23 cellular contexts compared by ENCODE assay signal in the genomic region with DNA sequence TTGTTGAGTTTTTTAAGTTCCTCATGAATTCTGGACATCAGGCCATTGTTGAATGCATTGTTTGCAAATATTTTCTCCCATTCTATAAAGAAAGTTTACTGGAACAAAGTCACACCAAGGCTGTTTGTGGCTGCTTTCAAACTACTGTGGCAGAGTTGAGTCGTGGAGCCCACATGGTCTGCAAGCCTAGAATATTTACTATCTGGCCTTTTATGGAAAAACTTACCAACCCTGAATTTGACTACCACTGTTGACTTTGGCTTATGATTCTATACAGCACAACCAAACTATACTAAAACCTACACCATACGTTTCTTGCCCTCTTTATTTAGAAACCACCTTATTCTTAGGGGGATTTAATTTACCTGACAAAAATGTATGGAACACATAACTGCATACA.
"Had no signal": no experiment of that assay in that cellular context is flagged by ENCODE, and none has a peak within 500 bp of the region (broad histone marks: within the 10 kb centered on the region; RNA-seq: fewer than 3 reads in every experiment).

No MANE protein-coding gene starts in this region.

- H3K4me3 Mint-ChIP-seq: activated naive CD8-positive, alpha-beta T cell treated with anti-CD3 and anti-CD28 coated beads for 36 hours; activated T-cell treated with anti-CD3 and anti-CD28 coated beads, Interleukin-2, amount 50 U/mL, for 24 hours; activated T-helper 17 cell treated with anti-CD3 and anti-CD28 coated beads, Interleukin-2, amount 50 U/mL, for 72 hours; mesothelial cell of epicardium; natural killer cell treated with Interleukin-12 subunit alpha and Interleukin-12 subunit beta and Interleukin-15 and Interleukin-18, amount 100 ng/mL, for 72 hours; stimulated activated naive CD8-positive, alpha-beta T cell treated with anti-CD3 and anti-CD28 coated beads, Interleukin-15, amount 100 ng/mL, for 72 hours; T-cell; T-helper 2 cell treated with Interferon-gamma antibody and Interleukin-4, amounts not matched to agents 5 μg/mL and 100 μg/mL, for 36 hours had no signal

- DNase-seq: activated CD4-positive, alpha-beta T cell treated with anti-CD3 and anti-CD28 coated beads for 1 hour; activated naive CD4-positive, alpha-beta T cell; activated naive CD8-positive, alpha-beta T cell treated with anti-CD3 and anti-CD28 coated beads for 36 hours; activated T-cell treated with anti-CD3 and anti-CD28 coated beads, Interleukin-2, amount 50 U/mL, for 24 hours; amniotic stem cell; caudate nucleus; dermis blood vessel endothelial cell; effector CD8-positive, alpha-beta T cell; erythroblast; head of caudate nucleus; hypothalamus; left ventricle myocardium inferior; ovary; right cardiac atrium; stimulated activated CD4-positive, alpha-beta T cell treated with anti-CD3 and anti-CD28 coated beads, Interleukin-12 subunit alpha, Interleukin-12 subunit beta, amount 100 ng/mL, for 4 hours; stimulated activated naive CD8-positive, alpha-beta T cell treated with anti-CD3 and anti-CD28 coated beads, Interleukin-15, amount 100 ng/mL, for 72 hours; T-cell; WERI-Rb-1 had no signal

- H3K4me3 ChIP-seq: left ventricle myocardium inferior, ovary, tibial nerve had no signal

- H3K36me3 ChIP-seq: left ventricle myocardium inferior, ovary, tibial nerve, WERI-Rb-1 had no signal

- H3K9me3 ChIP-seq: left ventricle myocardium inferior, ovary, tibial nerve had no signal

- H3K36me3 Mint-ChIP-seq: activated naive CD8-positive, alpha-beta T cell treated with anti-CD3 and anti-CD28 coated beads for 36 hours; mesothelial cell of epicardium; natural killer cell treated with Interleukin-12 subunit alpha and Interleukin-12 subunit beta and Interleukin-15 and Interleukin-18, amount 100 ng/mL, for 72 hours; T-cell had no signal

- H3K27me3 Mint-ChIP-seq: stimulated activated naive CD8-positive, alpha-beta T cell treated with anti-CD3 and anti-CD28 coated beads, Interleukin-15, amount 100 ng/mL, for 72 hours had no signal

- H3K4me1 ChIP-seq: left ventricle myocardium inferior, tibial nerve had no signal

- H3K9me3 Mint-ChIP-seq: activated naive CD8-positive, alpha-beta T cell treated with anti-CD3 and anti-CD28 coated beads for 36 hours; activated T-cell treated with anti-CD3 and anti-CD28 coated beads, Interleukin-2, amount 50 U/mL, for 24 hours; activated T-helper 17 cell treated with anti-CD3 and anti-CD28 coated beads, Interleukin-2, amount 50 U/mL, for 72 hours; mesothelial cell of epicardium; natural killer cell treated with Interleukin-12 subunit alpha and Interleukin-12 subunit beta and Interleukin-15 and Interleukin-18, amount 100 ng/mL, for 72 hours; stimulated activated naive CD8-positive, alpha-beta T cell treated with anti-CD3 and anti-CD28 coated beads, Interleukin-15, amount 100 ng/mL, for 72 hours; T-cell; T-helper 2 cell treated with Interferon-gamma antibody and Interleukin-4, amounts not matched to agents 5 μg/mL and 100 μg/mL, for 36 hours had no signal

- H3K27ac Mint-ChIP-seq: activated naive CD8-positive, alpha-beta T cell treated with anti-CD3 and anti-CD28 coated beads for 36 hours; activated T-cell treated with anti-CD3 and anti-CD28 coated beads, Interleukin-2, amount 50 U/mL, for 24 hours; activated T-helper 17 cell treated with anti-CD3 and anti-CD28 coated beads, Interleukin-2, amount 50 U/mL, for 72 hours; mesothelial cell of epicardium; natural killer cell treated with Interleukin-12 subunit alpha and Interleukin-12 subunit beta and Interleukin-15 and Interleukin-18, amount 100 ng/mL, for 72 hours; stimulated activated naive CD8-positive, alpha-beta T cell treated with anti-CD3 and anti-CD28 coated beads, Interleukin-15, amount 100 ng/mL, for 72 hours; T-cell; T-helper 2 cell treated with Interferon-gamma antibody and Interleukin-4, amounts not matched to agents 5 μg/mL and 100 μg/mL, for 36 hours had no signal

- ATAC-seq: activated T-helper 17 cell treated with anti-CD3 and anti-CD28 coated beads, Interleukin-2, amount 50 U/mL, for 72 hours; natural killer cell treated with Interleukin-12 subunit alpha and Interleukin-12 subunit beta and Interleukin-15 and Interleukin-18, amount 100 ng/mL, for 72 hours; right cardiac atrium; stimulated activated naive CD8-positive, alpha-beta T cell treated with anti-CD3 and anti-CD28 coated beads, Interleukin-15, amount 100 ng/mL, for 72 hours; T-cell had no signal

- H3K27me3 ChIP-seq: ovary had no signal

- H3K4me1 Mint-ChIP-seq: activated naive CD8-positive, alpha-beta T cell treated with anti-CD3 and anti-CD28 coated beads for 36 hours; activated T-helper 17 cell treated with anti-CD3 and anti-CD28 coated beads, Interleukin-2, amount 50 U/mL, for 72 hours; stimulated activated naive CD8-positive, alpha-beta T cell treated with anti-CD3 and anti-CD28 coated beads, Interleukin-15, amount 100 ng/mL, for 72 hours; T-cell had no signal

- H3K27ac ChIP-seq: left ventricle myocardium inferior, ovary, tibial nerve, WERI-Rb-1 had no signal
